Comparison of ENCODE assay signal across 8 cellular contexts in the genomic region with DNA sequence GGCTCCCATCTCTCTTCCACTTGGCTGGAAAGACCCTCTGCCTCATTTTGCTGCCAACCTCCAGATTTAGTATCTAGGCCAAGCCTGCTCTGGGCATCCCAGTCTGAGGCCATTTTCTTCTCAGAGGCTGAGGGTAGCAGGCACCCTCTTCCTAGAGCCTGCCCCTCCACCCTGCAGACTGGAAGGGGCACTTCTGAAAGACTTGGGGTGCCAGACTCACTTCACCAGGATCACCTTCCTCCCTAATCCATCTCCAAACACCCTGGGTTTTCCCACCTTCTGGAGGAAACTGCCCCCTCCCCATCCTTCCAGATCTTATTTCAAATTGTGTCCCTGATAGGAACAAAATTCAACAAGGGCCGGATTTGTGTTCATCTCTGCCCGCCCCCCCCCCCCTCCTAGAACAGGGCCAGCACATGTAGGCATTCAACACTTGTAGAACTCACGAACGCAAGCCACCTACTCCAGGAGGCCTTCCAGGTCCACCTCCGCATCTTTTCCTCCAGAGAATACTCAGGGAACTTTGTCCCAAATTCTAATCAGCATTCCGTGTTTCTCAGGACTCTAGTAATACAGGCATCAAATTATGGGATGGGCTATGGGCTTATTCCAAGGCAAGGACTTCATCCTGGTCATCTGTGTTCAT. TPM values are rescaled to one million over a fixed set of nuclear protein-coding genes. Genes with fewer than 3 reads are reported as not detected.
DNase-seq lines count a peak whose midpoint lies in the region; ATAC-seq, FAIRE-seq and TF ChIP-seq lines count a peak whose summit lies in the region.

No MANE protein-coding gene starts in this region.

- H3K9me3 Mint-ChIP-seq in activated naive CD4-positive, alpha-beta T cell treated with anti-CD3 and anti-CD28 coated beads, Interleukin-2, amount 50 U/mL, for 24 hours: no peaks in the 10 kb centered on the region

- peak overlapping the region; percentile 100 for H3K27ac Mint-ChIP-seq in activated naive CD4-positive, alpha-beta T cell treated with anti-CD3 and anti-CD28 coated beads, Interleukin-2, amount 50 U/mL, for 24 hours

- H3K4me3 ChIP-seq in kidney epithelial cell (ENCODE audit: low read depth, low read length): peak overlapping the region; percentile 77

- FAIRE-seq in HTR-8/SVneo (lab: Jason Lieb, UNC): no peak

- DNase-seq in activated effector memory CD4-positive, alpha-beta T cell treated with anti-CD3 and anti-CD28 coated beads, Interleukin-2, amount 50 U/mL, for 16 hours: peak; percentile 71
- no peak for DNase-seq in activated effector memory CD4-positive, alpha-beta T cell treated with Interleukin-2 at 50 U/mL for 16 hours
- no peak for DNase-seq in kidney epithelial cell (ENCODE audit: low read depth)
- DNase-seq in substantia nigra (lab: John Stamatoyannopoulos, UW): peak in 4 of 49 donors; percentile 2 to 52 (median 16)
- DNase-seq in HTR-8/SVneo (ENCODE audit: insufficient read length, low spot score): no peak

- H3K27me3 Mint-ChIP-seq in activated naive CD4-positive, alpha-beta T cell treated with anti-CD3 and anti-CD28 coated beads, Interleukin-2, amount 50 U/mL, for 24 hours: no peaks in the 10 kb centered on the region

- no peaks in the 10 kb centered on the region for H3K27me3 ChIP-seq in kidney epithelial cell (ENCODE audit: control insufficient read depth, insufficient read depth, low read length)

- no peaks in the 10 kb centered on the region for H3K36me3 ChIP-seq in kidney epithelial cell (ENCODE audit: control insufficient read depth, insufficient read depth, low read length)

- H3K36me3 Mint-ChIP-seq in activated naive CD4-positive, alpha-beta T cell treated with anti-CD3 and anti-CD28 coated beads, Interleukin-2, amount 50 U/mL, for 24 hours: peaks cover 6% of the 10 kb centered on the region

- peak overlapping the region; percentile 92 for H3K27ac ChIP-seq in substantia nigra (ENCODE audit: low read depth, low read length, poor library complexity, severe bottlenecking)

- ATAC-seq in HG03460 (IDR thresholded peaks at IDR 0.05; ENCODE audit: unreplicated experiment) (no peak), GM21526 (IDR thresholded peaks at IDR 0.05; ENCODE audit: low FRiP score, unreplicated experiment) (no peak)

- H3K4me1 Mint-ChIP-seq in activated naive CD4-positive, alpha-beta T cell treated with anti-CD3 and anti-CD28 coated beads, Interleukin-2, amount 50 U/mL, for 24 hours: peaks cover 60% of the 10 kb centered on the region

- no peak for TF ChIP-seq CTCF in kidney epithelial cell (IDR thresholded peaks at IDR 0.05; ENCODE audit: insufficient read depth, low read length, poor library complexity, severe bottlenecking)

- peak overlapping the region; percentile 95 for H3K4me3 Mint-ChIP-seq in activated naive CD4-positive, alpha-beta T cell treated with anti-CD3 and anti-CD28 coated beads, Interleukin-2, amount 50 U/mL, for 24 hours

RNA-seq across cellular contexts. Expression of gene UBE2L6, which starts 0.8 kb away (rescaled TPM):
- total RNA-seq in kidney epithelial cell: 44.0 and 47.1 TPM in 2 replicates

RNA-seq across cellular contexts. Expression of gene SMTNL1, which starts 29.3 kb away (rescaled TPM):
- total RNA-seq in kidney epithelial cell: not detected in 2 replicates

RNA-seq across cellular contexts. Expression of gene SERPING1, which starts 30.8 kb away (rescaled TPM):
- total RNA-seq in kidney epithelial cell: 18.2 and 21.6 TPM in 2 replicates

RNA-seq across cellular contexts. Expression of gene TIMM10, which starts 36.1 kb away (rescaled TPM):
- total RNA-seq in kidney epithelial cell: 49.6 and 66.4 TPM in 2 replicates

RNA-seq across cellular contexts. Expression of gene SLC43A1, which starts 51.2 kb away (rescaled TPM):
- 12.5 and 16.7 TPM in 2 replicates for total RNA-seq in kidney epithelial cell
